ENCODE assay signal across 26 cellular contexts in the genomic region with DNA sequence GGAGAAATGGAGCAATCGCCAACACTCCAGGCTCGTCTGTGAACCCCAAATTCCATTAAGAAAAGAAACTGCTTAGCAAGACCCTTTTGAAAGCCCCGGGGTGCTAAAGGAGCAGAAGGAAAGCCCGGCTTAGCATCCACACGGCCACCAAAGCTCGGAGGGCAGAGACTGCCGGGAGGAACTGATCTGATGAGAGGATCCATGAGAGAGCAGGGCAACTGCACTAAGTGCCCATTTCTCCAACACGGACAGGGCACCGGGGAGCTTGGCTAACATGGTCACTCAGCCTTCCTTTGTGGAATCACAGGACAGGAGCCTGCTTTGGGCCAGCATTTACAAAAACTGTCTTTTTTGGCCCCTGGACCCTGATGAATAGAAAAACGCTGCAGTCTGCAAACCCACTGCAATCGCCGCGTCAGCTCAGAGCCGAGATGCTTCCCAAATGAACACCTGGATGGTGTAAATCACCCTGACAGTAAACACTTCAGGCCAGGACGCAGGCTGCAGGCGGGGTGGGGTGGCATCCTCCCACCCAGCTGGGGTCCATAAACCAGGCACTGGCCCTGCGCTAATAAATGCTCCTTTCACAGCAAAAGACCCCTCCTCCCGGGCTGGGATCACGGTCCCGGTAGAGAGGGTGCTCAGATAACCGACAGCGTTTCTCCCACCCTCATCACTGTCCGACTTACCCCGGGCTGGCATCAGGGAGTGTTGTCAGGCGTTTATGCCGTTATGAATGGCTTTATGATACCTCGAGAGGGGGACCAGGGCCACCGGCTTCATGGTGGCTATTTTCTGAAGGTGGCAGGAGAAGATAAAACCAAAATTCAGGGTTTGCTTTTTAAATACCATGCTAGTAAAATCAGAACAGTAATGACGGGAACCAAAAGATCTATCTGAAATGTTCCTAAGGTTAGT.
A peak's percentile ranks its signal among the peaks of the same experiment; 100 is the strongest.
DNase-seq lines count a peak whose midpoint lies in the region; ATAC-seq, FAIRE-seq and TF ChIP-seq lines count a peak whose summit lies in the region.
"Had no signal": no experiment of that assay in that cellular context is flagged by ENCODE, and none has a peak within 500 bp of the region (broad histone marks: within the 10 kb centered on the region; RNA-seq: fewer than 3 reads in every experiment).

No MANE protein-coding gene starts in this region.

- intact Hi-C loops in HCT116 (cut with micrococcal nuclease) (no loop called here), lower lobe of right lung (cut with DNase I) (no loop called here), right cardiac atrium (cut with DNase I) (no loop called here)

- POLR2A ChIA-PET in HCT116 (lab: Charles Lee) = no interaction called here

- no peak overlapping the region for H3K4me3 ChIP-seq in HCT116 (replicated peaks in 1 of 2; ENCODE audit: low read depth in 1 of 2, low read length in 2 of 2)
- H3K4me3 ChIP-seq in lower lobe of right lung = peak overlapping the region; percentile 31
- peak overlapping the region in 1 of 2 donors; percentile 2 for H3K4me3 ChIP-seq in small intestine (ENCODE audit: low read depth in 1 of 2, low read length in 2 of 2)
- no peak overlapping the region for H3K4me3 ChIP-seq in right cardiac atrium (ENCODE audit: low read length)
- H3K4me3 ChIP-seq: heart right ventricle, SK-N-MC, suprapubic skin had no signal

- no peak for TF ChIP-seq POLR2A in HCT116 (IDR thresholded peaks at IDR 0.05; ENCODE audit: borderline replicate concordance, extremely low read depth, insufficient read depth, insufficient read length)

- no peaks in the 10 kb centered on the region for H3K9me2 ChIP-seq in HCT116 (ENCODE audit: insufficient read depth)

- no peak overlapping the region for H3K9ac ChIP-seq in HCT116 (ENCODE audit: low read length)
- H3K9ac ChIP-seq: KMS-11 had no signal

- 19 to 20% (median 20%) methylated on average over 29 of the region's 29 CpGs for WGBS in small intestine, 3 donors
- 36% methylated on average over 29 of the region's 29 CpGs for WGBS in right cardiac atrium

- H3K4me1 ChIP-seq in HCT116 (ENCODE audit: control insufficient read depth in 1 of 2, insufficient read depth in 2 of 2, low read length in 2 of 2) (no peaks in the 10 kb centered on the region), lower lobe of right lung (no peaks in the 10 kb centered on the region), small intestine (ENCODE audit: control insufficient read depth in 2 of 2, insufficient read depth in 1 of 2, low read depth in 1 of 2, low read length in 1 of 2) (no peaks in the 10 kb centered on the region), right cardiac atrium (ENCODE audit: control insufficient read depth, insufficient read depth, low read length) (no peaks in the 10 kb centered on the region)
- H3K4me1 ChIP-seq: suprapubic skin had no signal

- no peaks in the 10 kb centered on the region for H3K36me3 ChIP-seq in HCT116 (ENCODE audit: control insufficient read depth in 1 of 2, insufficient read depth in 2 of 2, low read length in 2 of 2)
- H3K36me3 ChIP-seq in lower lobe of right lung = no peaks in the 10 kb centered on the region
- no peaks in the 10 kb centered on the region for H3K36me3 ChIP-seq in small intestine (ENCODE audit: control insufficient read depth in 2 of 2, insufficient read depth in 2 of 2, low read length in 2 of 2)
- H3K36me3 ChIP-seq: heart right ventricle, suprapubic skin had no signal

- no peak for TF ChIP-seq RAD21 in HCT116 (IDR thresholded peaks at IDR 0.05; ENCODE audit: low read depth)

- no peak for FAIRE-seq in small intestine (lab: Jason Lieb, UNC)
- FAIRE-seq: astrocyte, GM12892 had no signal

- no peaks in the 10 kb centered on the region for H4K20me1 ChIP-seq in HCT116 (ENCODE audit: insufficient read depth)

- H3K27ac ChIP-seq in HCT116 (ENCODE audit: low read depth, low read length) (no peak overlapping the region), lower lobe of right lung (peak overlapping the region; percentile 80), small intestine (ENCODE audit: low read depth in 1 of 2, low read length in 1 of 2) (peak overlapping the region; percentile 25 to 92), right cardiac atrium (ENCODE audit: low read length) (no peak overlapping the region)
- H3K27ac ChIP-seq: heart right ventricle, KMS-11, SK-N-MC, suprapubic skin had no signal

- no peak overlapping the region for H2AFZ ChIP-seq in HCT116 (ENCODE audit: low read depth, low read length, poor library complexity, severe bottlenecking)

- no peak overlapping the region for H3K4me2 ChIP-seq in HCT116 (ENCODE audit: low read length)
- H3K4me2 ChIP-seq: KMS-11 had no signal

- H3K9me3 ChIP-seq in HCT116 (ENCODE audit: control insufficient read depth in 1 of 2, insufficient read depth in 1 of 2, low read depth in 1 of 2, low read length in 2 of 2) = no peaks in the 10 kb centered on the region
- H3K9me3 ChIP-seq in lower lobe of right lung = no peaks in the 10 kb centered on the region
- H3K9me3 ChIP-seq in small intestine (ENCODE audit: control insufficient read depth, low read depth) = no peaks in the 10 kb centered on the region
- H3K9me3 ChIP-seq in right cardiac atrium (ENCODE audit: control insufficient read depth, low read length) = no peaks in the 10 kb centered on the region
- H3K9me3 ChIP-seq: heart right ventricle, suprapubic skin had no signal

- TF ChIP-seq CTCF in HCT116 (IDR thresholded peaks at IDR 0.05 in 2 of 3, conservative IDR thresholded peaks at IDR 0.05 in 1 of 3; ENCODE audit: borderline replicate concordance in 1 of 3, insufficient read depth in 1 of 3, low read depth in 2 of 3, low read length in 2 of 3) = no peak
- TF ChIP-seq CTCF in lower lobe of right lung (IDR thresholded peaks at IDR 0.05) = no peak

- RAD21 ChIA-PET in HCT116 (lab: Charles Lee; ENCODE audit: low non-redundant PET in 1 of 2, low total read pairs in 2 of 2, uncharacterized antibody in 2 of 2, unreplicated experiment in 2 of 2) = no interaction called here

- H3K79me2 ChIP-seq in HCT116 (ENCODE audit: insufficient read depth, low read length) = no peaks in the 10 kb centered on the region

- DNase-seq in HCT116 (ENCODE audit: low read depth, low spot score) (no peak), SHP77 (lab: John Stamatoyannopoulos, UW) (peak; percentile 41), lower lobe of right lung (no peak), small intestine (no peak), SW 1271 (lab: John Stamatoyannopoulos, UW) (no peak), right cardiac atrium (no peak)
- DNase-seq: activated CD8-positive, alpha-beta memory T cell treated with anti-CD3 and anti-CD28 coated beads for 24 hours; CD4-positive, alpha-beta memory T cell; cerebellar nuclear complex; effector memory CD8-positive, alpha-beta T cell; heart right ventricle; immature natural killer cell; NCI-H2081; NCI-H526; stimulated activated CD4-positive, alpha-beta T cell treated with anti-CD3 and anti-CD28 coated beads, Interleukin-12 subunit alpha, Interleukin-12 subunit beta, amount 100 ng/mL, for 4 hours; T-helper 9 cell had no signal

- BruUV-seq in HCT116 (replicated peaks; lab: Mats Ljungman, UMichigan) = no TSS peak

- CTCF ChIA-PET in HCT116 (lab: Charles Lee) = no interaction called here

- ATAC-seq in HCT116 = no peak
- no peak for ATAC-seq in lower lobe of right lung
- no peak for ATAC-seq in right cardiac atrium
- no peak for ATAC-seq in HG03460 (IDR thresholded peaks at IDR 0.05; ENCODE audit: unreplicated experiment)
- ATAC-seq in GM19035 (IDR thresholded peaks at IDR 0.05; ENCODE audit: unreplicated experiment) = no peak
- ATAC-seq: activated CD4-positive, CD25-positive, alpha-beta regulatory T cell treated with anti-CD3 and anti-CD28 coated beads, Interleukin-2, amount 50 U/mL, for 24 hours; activated naive CD4-positive, alpha-beta T cell treated with anti-CD3 and anti-CD28 coated beads, Interleukin-2, amount 50 U/mL, for 72 hours; effector memory CD8-positive, alpha-beta T cell; heart right ventricle; natural killer cell treated with Interleukin-12 subunit alpha and Interleukin-12 subunit beta and Interleukin-15 and Interleukin-18, amount 100 ng/mL, for 72 hours had no signal

- H3K27me3 ChIP-seq in HCT116 (ENCODE audit: insufficient read depth, low read length) (peaks cover 89% of the 10 kb centered on the region), lower lobe of right lung (ENCODE audit: low read depth) (peaks cover 54% of the 10 kb centered on the region), small intestine (ENCODE audit: control insufficient read depth in 2 of 2, insufficient read depth in 2 of 2, low read length in 2 of 2) (peaks cover 5 to 6% of the 10 kb centered on the region in 2 donors), right cardiac atrium (ENCODE audit: control insufficient read depth, insufficient read depth) (no peaks in the 10 kb centered on the region)

TF ChIP-seq in HCT116, 20 proteins besides CTCF, POLR2A, EP300 and RAD21:
- TF ChIP-seq EZH2 (IDR thresholded peaks at IDR 0.05) (0 out of 2 replicates have a peak, but pooled peaks have one; percentile 7), POLR2AphosphoS5 (IDR thresholded peaks at IDR 0.05; ENCODE audit: low read depth, low read length) (no peak)

Comparison
In these comparisons a context has a peak if more than half of its experiments do, and no peak if none do; other contexts are left out.
1. DNase-seq: peak in SHP77 (2 of 2); none in HCT116 (single experiment), lower lobe of right lung (single experiment), small intestine (single experiment), SW 1271 (0 of 2) and right cardiac atrium (0 of 3).
2. H3K27ac ChIP-seq: peak in lower lobe of right lung (single experiment) and small intestine (2 of 2); none in HCT116 (single experiment) and right cardiac atrium (single experiment).